ENCODE assay signal across 1 cellular context in genomic region chr2:232269867-232270266, GRCh38.
TF ChIP-seq lines count a peak whose summit lies in the region.

No MANE protein-coding gene starts in this region.

TF ChIP-seq in H1, 55 proteins besides CTCF, POLR2A, EP300 and RAD21:
- 0 out of 2 replicates have a peak, but pooled peaks have one; percentile 20 for TF ChIP-seq MAX (IDR thresholded peaks at IDR 0.05)
- TF ChIP-seq GTF2F1 (IDR thresholded peaks at IDR 0.05; ENCODE audit: borderline replicate concordance, low read depth, low read length) = no peak
